In genomic region chr16:72055911-72056310, GRCh38 we compare ENCODE assay signal across 36 cellular contexts. TPM values are rescaled to one million over a fixed set of nuclear protein-coding genes. Genes with fewer than 3 reads are reported as not detected.
"Had no signal": no experiment of that assay in that cellular context is flagged by ENCODE, and none has a peak within 500 bp of the region (broad histone marks: within the 10 kb centered on the region; RNA-seq: fewer than 3 reads in every experiment).

No MANE protein-coding gene starts in this region.

- H3K27ac Mint-ChIP-seq: dendritic cell treated with granulocyte-macrophage colony-stimulating factor and Interleukin-4, amounts not matched to agents 40 ng/mL and 50 ng/mL, for 4 days; endodermal cell; naive thymus-derived CD8-positive, alpha-beta T cell; progenitor cell of endocrine pancreas; stimulated activated effector memory CD8-positive, alpha-beta T cell treated with anti-CD3 and anti-CD28 coated beads, Interleukin-12 subunit alpha, Interleukin-12 subunit beta, amount 100 ng/mL, for 72 hours; type B pancreatic cell had no signal

- H3K4me3 ChIP-seq: colonic mucosa, esophagus muscularis mucosa, gastroesophageal sphincter, heart left ventricle, hepatocyte, left ventricle myocardium inferior, lower lobe of right lung, right atrium auricular region, sigmoid colon, stomach, thyroid gland had no signal

- H3K9me3 Mint-ChIP-seq: dendritic cell treated with granulocyte-macrophage colony-stimulating factor and Interleukin-4, amounts not matched to agents 40 ng/mL and 50 ng/mL, for 4 days; endodermal cell; stimulated activated effector memory CD8-positive, alpha-beta T cell treated with anti-CD3 and anti-CD28 coated beads, Interleukin-12 subunit alpha, Interleukin-12 subunit beta, amount 100 ng/mL, for 72 hours; type B pancreatic cell had no signal

- H3K79me2 ChIP-seq: hepatocyte, parathyroid adenoma had no signal

- H3K9ac ChIP-seq: parathyroid adenoma had no signal

- H2AFZ ChIP-seq: hepatocyte, parathyroid adenoma had no signal

- H3K4me1 Mint-ChIP-seq: naive thymus-derived CD8-positive, alpha-beta T cell; stimulated activated effector memory CD8-positive, alpha-beta T cell treated with anti-CD3 and anti-CD28 coated beads, Interleukin-12 subunit alpha, Interleukin-12 subunit beta, amount 100 ng/mL, for 72 hours had no signal

- DNase-seq: colonic mucosa; effector CD8-positive, alpha-beta T cell; endodermal cell; foreskin keratinocyte; heart left ventricle; left cardiac atrium; left ventricle myocardium inferior; lower lobe of right lung; naive thymus-derived CD8-positive, alpha-beta T cell; sigmoid colon; stimulated activated CD4-positive, alpha-beta T cell treated with anti-CD3 and anti-CD28 coated beads, Interleukin-2, amount 100 ng/mL, for 24 hours; stimulated activated CD4-positive, alpha-beta T cell treated with anti-CD3 and anti-CD28 coated beads, Interleukin-4, amount 100 ng/mL, for 24 hours; stimulated activated naive CD4-positive, alpha-beta T cell treated with Interleukin-2 at 50 U/mL for 16 hours; stomach; thyroid gland had no signal

- H3K9me3 ChIP-seq: colonic mucosa, esophagus muscularis mucosa, gastroesophageal sphincter, heart left ventricle, left ventricle myocardium inferior, lower lobe of right lung, right atrium auricular region, sigmoid colon, stomach, thyroid gland had no signal

- H3K4me2 ChIP-seq: hepatocyte had no signal

- H3K36me3 Mint-ChIP-seq: stimulated activated effector memory CD8-positive, alpha-beta T cell treated with anti-CD3 and anti-CD28 coated beads, Interleukin-12 subunit alpha, Interleukin-12 subunit beta, amount 100 ng/mL, for 72 hours; type B pancreatic cell had no signal

- H3K4me1 ChIP-seq: colonic mucosa, esophagus muscularis mucosa, foreskin keratinocyte, gastroesophageal sphincter, heart left ventricle, left ventricle myocardium inferior, parathyroid adenoma, right atrium auricular region, sigmoid colon, stomach had no signal

- H3K27ac ChIP-seq: colonic mucosa, esophagus muscularis mucosa, foreskin keratinocyte, gastroesophageal sphincter, heart left ventricle, hepatocyte, left ventricle myocardium inferior, lower lobe of right lung, parathyroid adenoma, right atrium auricular region, sigmoid colon, stomach, thyroid gland had no signal

- H3K27me3 Mint-ChIP-seq: dendritic cell treated with granulocyte-macrophage colony-stimulating factor and Interleukin-4, amounts not matched to agents 40 ng/mL and 50 ng/mL, for 4 days; naive thymus-derived CD8-positive, alpha-beta T cell had no signal

- H3K4me3 Mint-ChIP-seq: dendritic cell treated with granulocyte-macrophage colony-stimulating factor and Interleukin-4, amounts not matched to agents 40 ng/mL and 50 ng/mL, for 4 days; endodermal cell; naive thymus-derived CD8-positive, alpha-beta T cell; stimulated activated effector memory CD8-positive, alpha-beta T cell treated with anti-CD3 and anti-CD28 coated beads, Interleukin-12 subunit alpha, Interleukin-12 subunit beta, amount 100 ng/mL, for 72 hours; type B pancreatic cell had no signal

- H3K36me3 ChIP-seq: colonic mucosa, esophagus muscularis mucosa, gastroesophageal sphincter, heart left ventricle, left ventricle myocardium inferior, lower lobe of right lung, right atrium auricular region, stomach, thyroid gland had no signal

- H3K27me3 ChIP-seq: colonic mucosa, esophagus muscularis mucosa, foreskin keratinocyte, gastroesophageal sphincter, heart left ventricle, hepatocyte, right atrium auricular region, sigmoid colon, stomach, thyroid gland had no signal

RNA-seq across cellular contexts. Expression of gene HP, which starts 1.6 kb away (rescaled TPM):
- total RNA-seq: chondrocyte, endothelial cell of umbilical vein, epithelial cell of proximal tubule, fibroblast of lung, foreskin keratinocyte, kidney epithelial cell, myocyte, osteoblast, progenitor cell of endocrine pancreas had no signal
- polyA plus RNA-seq: endothelial cell of umbilical vein, fibroblast of lung, foreskin keratinocyte, neural cell had no signal

RNA-seq across cellular contexts. Expression of gene HPR, which starts 7.1 kb away (rescaled TPM):
- total RNA-seq: chondrocyte; endothelial cell of umbilical vein; epithelial cell of proximal tubule; fibroblast of lung; foreskin keratinocyte; kidney epithelial cell; myocyte; naive thymus-derived CD8-positive, alpha-beta T cell; osteoblast; skeletal muscle tissue; subcutaneous adipose tissue; temporal lobe; thyroid gland; urinary bladder had no signal
- polyA plus RNA-seq: endothelial cell of umbilical vein; foreskin keratinocyte; naive thymus-derived CD8-positive, alpha-beta T cell had no signal
